In the genomic region with DNA sequence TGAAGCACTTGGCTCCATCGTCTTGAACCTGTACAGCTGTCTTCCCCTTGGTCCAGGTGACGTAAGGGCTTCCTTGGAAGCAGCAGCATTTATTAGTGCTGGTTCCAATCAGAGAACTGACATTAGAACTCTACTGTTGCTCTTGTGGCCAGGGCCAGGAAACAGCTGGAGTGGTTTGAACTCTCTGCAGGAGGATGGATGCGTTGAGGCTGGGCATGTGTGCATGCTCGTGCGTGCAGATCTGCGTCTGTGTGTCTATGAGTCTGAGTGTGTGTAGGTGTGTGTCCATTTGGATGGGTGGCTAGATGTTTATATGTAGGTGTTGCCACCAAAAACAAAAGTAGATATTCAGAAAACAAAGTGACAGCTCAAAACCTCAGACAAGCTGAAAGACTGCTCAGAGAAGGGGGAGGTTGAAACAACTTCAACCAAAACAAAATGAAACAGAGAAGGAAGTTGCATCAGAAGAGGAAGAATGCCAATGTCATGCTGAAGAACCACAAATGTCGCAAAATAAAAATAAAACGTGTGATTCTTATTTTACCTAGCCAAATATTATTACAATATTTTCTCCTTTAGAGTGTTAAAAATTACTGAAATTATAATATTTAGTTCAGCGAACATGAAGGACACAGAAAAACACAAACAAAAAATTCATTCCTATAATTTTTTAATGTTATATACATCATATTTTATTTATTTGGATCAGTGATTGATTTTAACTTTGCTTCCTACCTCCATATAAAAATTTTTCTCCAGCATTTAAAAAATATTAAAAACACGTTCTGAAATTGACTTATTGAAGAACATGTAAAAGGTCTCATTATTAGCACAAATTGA, we compare ENCODE assay signal across 8 cellular contexts.
A peak's percentile ranks its signal among the peaks of the same experiment; 100 is the strongest.
DNase-seq lines count a peak whose midpoint lies in the region; ATAC-seq lines count a peak whose summit lies in the region.

No MANE protein-coding gene starts in this region.

- H3K9me3 Mint-ChIP-seq in activated naive CD8-positive, alpha-beta T cell treated with anti-CD3 and anti-CD28 coated beads, Interleukin-2, amount 50 U/mL, for 24 hours = no peaks in the 10 kb centered on the region
- H3K9me3 Mint-ChIP-seq in stimulated activated naive CD8-positive, alpha-beta T cell treated with anti-CD3 and anti-CD28 coated beads, Interleukin-15, Interleukin-2, amounts not matched to agents 100 ng/mL and 50 ng/mL, for 24 hours = no peaks in the 10 kb centered on the region

- H3K18ac ChIP-seq in mesendoderm (ENCODE audit: low read length) = no peak overlapping the region

- no peak overlapping the region for H3K4me2 ChIP-seq in mesendoderm (ENCODE audit: low read length)

- no peaks in the 10 kb centered on the region for H3K27me3 ChIP-seq in mesendoderm (ENCODE audit: insufficient read depth, low read length, poor library complexity)

- H3K4ac ChIP-seq in mesendoderm (ENCODE audit: low read depth, low read length) = no peak overlapping the region

- H3K4me1 ChIP-seq in mesendoderm (ENCODE audit: control insufficient read depth, low read depth, low read length) = no peaks in the 10 kb centered on the region

- H2BK5ac ChIP-seq in mesendoderm (ENCODE audit: low read length) = no peak overlapping the region

- H4K5ac ChIP-seq in mesendoderm (ENCODE audit: low read length) = no peak overlapping the region

- H2BK120ac ChIP-seq in mesendoderm (ENCODE audit: low read depth, low read length) = no peak overlapping the region

- no peak overlapping the region for H2BK15ac ChIP-seq in mesendoderm (replicated peaks; ENCODE audit: low read depth)

- peaks cover 5% of the 10 kb centered on the region for H3K36me3 Mint-ChIP-seq in activated naive CD8-positive, alpha-beta T cell treated with anti-CD3 and anti-CD28 coated beads, Interleukin-2, amount 50 U/mL, for 24 hours (ENCODE audit: low read depth)
- H3K36me3 Mint-ChIP-seq in stimulated activated naive CD8-positive, alpha-beta T cell treated with anti-CD3 and anti-CD28 coated beads, Interleukin-15, Interleukin-2, amounts not matched to agents 100 ng/mL and 50 ng/mL, for 24 hours (ENCODE audit: low read depth) = no peaks in the 10 kb centered on the region

- no peak overlapping the region for H3K4me3 ChIP-seq in mesendoderm (ENCODE audit: low read length)

- H3K27ac ChIP-seq in mesendoderm (ENCODE audit: low read depth, low read length) = no peak overlapping the region

- DNase-seq in SW480 (ENCODE audit: low spot score) (peak; percentile 30), mesendoderm (peak; percentile 61), NCI-H446 treated with DMSO at 0.1 percent for 48 hours (lab: John Stamatoyannopoulos, UW) (no peak), NCI-H345 (lab: John Stamatoyannopoulos, UW) (no peak)
- DNase-seq in activated naive CD8-positive, alpha-beta T cell treated with anti-CD3 and anti-CD28 coated beads, Interleukin-2, amount 50 U/mL, for 24 hours = peak; percentile 56

- H3K79me2 ChIP-seq in mesendoderm (ENCODE audit: control insufficient read depth, insufficient read depth, low read length) = no peaks in the 10 kb centered on the region

- no peak overlapping the region for H3K23ac ChIP-seq in mesendoderm (ENCODE audit: low read length)

- ATAC-seq in GM18870 (IDR thresholded peaks at IDR 0.05; ENCODE audit: unreplicated experiment) = peak; percentile 77
- ATAC-seq in HG03066 (IDR thresholded peaks at IDR 0.05; ENCODE audit: low read depth, unreplicated experiment) = peak; percentile 87
- ATAC-seq in activated naive CD8-positive, alpha-beta T cell treated with anti-CD3 and anti-CD28 coated beads, Interleukin-2, amount 50 U/mL, for 24 hours = peak; percentile 77

- peaks cover 52% of the 10 kb centered on the region for H3K4me1 Mint-ChIP-seq in activated naive CD8-positive, alpha-beta T cell treated with anti-CD3 and anti-CD28 coated beads, Interleukin-2, amount 50 U/mL, for 24 hours
- peaks cover 54% of the 10 kb centered on the region for H3K4me1 Mint-ChIP-seq in stimulated activated naive CD8-positive, alpha-beta T cell treated with anti-CD3 and anti-CD28 coated beads, Interleukin-15, Interleukin-2, amounts not matched to agents 100 ng/mL and 50 ng/mL, for 24 hours (ENCODE audit: low read depth)

- H3K4me3 Mint-ChIP-seq in activated naive CD8-positive, alpha-beta T cell treated with anti-CD3 and anti-CD28 coated beads, Interleukin-2, amount 50 U/mL, for 24 hours = peak overlapping the region; percentile 79
- peak overlapping the region; percentile 78 for H3K4me3 Mint-ChIP-seq in stimulated activated naive CD8-positive, alpha-beta T cell treated with anti-CD3 and anti-CD28 coated beads, Interleukin-15, Interleukin-2, amounts not matched to agents 100 ng/mL and 50 ng/mL, for 24 hours

- no peak overlapping the region for H3K9ac ChIP-seq in mesendoderm (ENCODE audit: low read length)

- no peak overlapping the region for H4K8ac ChIP-seq in mesendoderm (ENCODE audit: low read depth, low read length)

- WGBS in mesendoderm (ENCODE audit: extremely low coverage, insufficient coverage, low lambda C conversion rate) = no CpG with 5 or more reads among the region's 10 CpGs

- peak overlapping the region; percentile 95 for H3K27ac Mint-ChIP-seq in activated naive CD8-positive, alpha-beta T cell treated with anti-CD3 and anti-CD28 coated beads, Interleukin-2, amount 50 U/mL, for 24 hours
- H3K27ac Mint-ChIP-seq in stimulated activated naive CD8-positive, alpha-beta T cell treated with anti-CD3 and anti-CD28 coated beads, Interleukin-15, Interleukin-2, amounts not matched to agents 100 ng/mL and 50 ng/mL, for 24 hours = peak overlapping the region; percentile 98

- H3K79me1 ChIP-seq in mesendoderm (ENCODE audit: low read length) = no peaks in the 10 kb centered on the region

- no peak overlapping the region for H2AK5ac ChIP-seq in mesendoderm (ENCODE audit: low read length)

- H3K27me3 Mint-ChIP-seq in activated naive CD8-positive, alpha-beta T cell treated with anti-CD3 and anti-CD28 coated beads, Interleukin-2, amount 50 U/mL, for 24 hours = no peaks in the 10 kb centered on the region
- no peaks in the 10 kb centered on the region for H3K27me3 Mint-ChIP-seq in stimulated activated naive CD8-positive, alpha-beta T cell treated with anti-CD3 and anti-CD28 coated beads, Interleukin-15, Interleukin-2, amounts not matched to agents 100 ng/mL and 50 ng/mL, for 24 hours

- peak overlapping the region; percentile 12 for H3K56ac ChIP-seq in mesendoderm (ENCODE audit: low read length)

- H3K36me3 ChIP-seq in mesendoderm (ENCODE audit: control insufficient read depth, insufficient read depth, low read length) = no peaks in the 10 kb centered on the region

Comparison
In these comparisons a context has a peak if more than half of its experiments do, and no peak if none do; other contexts are left out.
1. DNase-seq: peak in SW480 (single experiment), activated naive CD8-positive, alpha-beta T cell treated with anti-CD3 and anti-CD28 coated beads, Interleukin-2, amount 50 U/mL, for 24 hours (single experiment) and mesendoderm (single experiment); none in NCI-H446 treated with DMSO at 0.1 percent for 48 hours (single experiment) and NCI-H345 (single experiment).
2. Peak in every context shown above with its lines, with median percentiles within 50 percentile points of each other: ATAC-seq.